In the genomic region with DNA sequence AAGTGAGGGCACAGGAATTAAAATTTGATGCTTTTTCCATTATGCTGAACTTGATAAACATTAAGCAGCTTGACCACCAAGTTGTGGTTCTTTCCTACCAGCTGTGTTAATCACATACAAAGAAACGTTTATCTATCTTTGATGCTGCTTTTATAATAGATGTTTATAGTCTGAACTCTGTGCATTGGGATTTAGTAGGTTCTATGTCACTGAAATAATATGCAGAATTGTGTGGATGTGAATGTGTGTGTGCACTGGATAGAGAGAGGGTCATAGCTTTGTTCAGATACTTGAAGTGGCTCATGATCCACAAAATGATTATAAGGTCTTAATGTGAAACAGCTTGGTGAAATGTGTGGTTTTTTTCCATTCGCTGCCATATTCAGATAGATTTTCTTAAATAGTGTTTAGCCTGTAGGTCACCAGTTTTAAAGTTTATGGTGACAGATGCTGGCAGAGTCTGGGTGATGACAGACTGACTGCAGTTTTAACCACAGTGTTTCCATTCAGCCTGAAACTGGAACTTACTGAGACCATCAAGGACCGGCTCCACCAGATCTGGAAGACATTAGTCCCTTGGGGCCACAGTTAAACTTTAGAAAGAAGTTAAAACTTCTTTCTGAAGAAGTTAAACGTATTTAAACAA, we compare ENCODE assay signal across 11 cellular contexts. TPM values are rescaled to one million over a fixed set of nuclear protein-coding genes. Genes with fewer than 3 reads are reported as not detected.
DNase-seq lines count a peak whose midpoint lies in the region; ATAC-seq, FAIRE-seq and TF ChIP-seq lines count a peak whose summit lies in the region.
"Had no signal": no experiment of that assay in that cellular context is flagged by ENCODE, and none has a peak within 500 bp of the region (broad histone marks: within the 10 kb centered on the region; RNA-seq: fewer than 3 reads in every experiment).

No MANE protein-coding gene starts in this region.

- H3K9ac ChIP-seq in GM12878 (ENCODE audit: control insufficient read depth, insufficient read depth, low read length): no peak overlapping the region

- CTCF ChIA-PET in GM12878 (lab: Yijun Ruan, JAX): interaction anchor here (0.9 to 1.4 kb wide), 5 partner anchors 9 to 82 kb away, joined by 3 to 10 read pairs (median 3); no protein-coding TSS in a partner anchor

- RAD21 ChIA-PET in GM12878 (lab: Charles Lee; ENCODE audit: unreplicated experiment): interaction anchor here (0.6 to 1.2 kb wide), 6 partner anchors 9 to 70 kb away, joined by 3 to 9 read pairs (median 4); no protein-coding TSS in a partner anchor

- TF ChIP-seq POLR2A in GM12878 (IDR thresholded peaks at IDR 0.05; ENCODE audit: low read depth, low read length): no peak

- peak; percentile 74 for FAIRE-seq in GM12878 (lab: Jason Lieb, UNC)
- FAIRE-seq: astrocyte had no signal

- no peaks in the 10 kb centered on the region for H3K27me3 ChIP-seq in GM12878 (replicated peaks in 1 of 2; ENCODE audit: control insufficient read depth in 2 of 2, insufficient read depth in 2 of 2, low read length in 1 of 2)
- H3K27me3 ChIP-seq in tibial artery: no peaks in the 10 kb centered on the region
- no peaks in the 10 kb centered on the region for H3K27me3 ChIP-seq in WERI-Rb-1 (ENCODE audit: insufficient read depth, low read depth, severe bottlenecking)

- POLR2A ChIA-PET in GM12878 (lab: Charles Lee): interaction anchor here (0.6 to 1.7 kb wide), 5 partner anchors 9 to 101 kb away, joined by 3 to 10 read pairs (median 4); partner anchors contain the start of gene DNAJC16

- H3K4me1 ChIP-seq in GM12878 (ENCODE audit: control insufficient read depth, insufficient read depth, low read length): peaks cover 16% of the 10 kb centered on the region
- H3K4me1 ChIP-seq in tibial artery: peaks cover 0 to 7% (median under 1%) of the 10 kb centered on the region in 4 donors

- in situ Hi-C loops in GM12878 (cut with MboI): no loop called here

- no peak; a peak in 1 of 4 replicates for TF ChIP-seq EP300 in GM12878 (IDR thresholded peaks at IDR 0.05; ENCODE audit: borderline replicate concordance in 1 of 2, control insufficient read depth in 1 of 2, low read depth in 2 of 2, low read length in 2 of 2)

- H4K20me1 ChIP-seq in GM12878 (ENCODE audit: control insufficient read depth, insufficient read depth): no peaks in the 10 kb centered on the region; the same call in 1 of the 2 replicates

- SMC1A ChIA-PET in GM12878 (lab: Charles Lee; ENCODE audit: uncharacterized antibody, unreplicated experiment): interaction anchor here (0.9 to 1.7 kb wide), 11 partner anchors 9 to 100 kb away, joined by 3 to 20 read pairs (median 7); partner anchors contain the start of gene DNAJC16

- TF ChIP-seq RAD21 in GM12878 (IDR thresholded peaks at IDR 0.05; ENCODE audit: insufficient read depth, low read depth, low read length): no peak

- TF ChIP-seq CTCF in 22Rv1 (IDR thresholded peaks at IDR 0.05) (no peak), GM12878 (IDR thresholded peaks at IDR 0.05 in 2 of 3, conservative IDR thresholded peaks at IDR 0.05 in 1 of 3; ENCODE audit: control insufficient read depth in 2 of 3, extremely low read depth in 1 of 3, insufficient read depth in 1 of 3, low read depth in 3 of 3, low read length in 3 of 3) (no peak), tibial artery (IDR thresholded peaks at IDR 0.05) (no peak), WERI-Rb-1 (IDR thresholded peaks at IDR 0.05; ENCODE audit: low read depth, low read length) (no peak)

- TSS peak; percentile 19 for BruUV-seq in GM12878 (replicated peaks; lab: Mats Ljungman, UMichigan)

- H3K4me3 ChIP-seq in GM12878 (no peak overlapping the region), tibial artery (no peak overlapping the region), WERI-Rb-1 (ENCODE audit: low read depth, low read length) (no peak overlapping the region)

- intact Hi-C loops in GM12878 (cut with micrococcal nuclease; ENCODE audit: unreplicated experiment): no loop called here
- intact Hi-C loops in tibial artery (cut with DNase I; ENCODE audit: low total_unique reads): no loop called here

- 0% methylated on average over 4 of the region's 4 CpGs for WGBS in GM12878 (ENCODE audit: insufficient coverage, insufficient replicate concordance, low lambda C conversion rate, missing lambda C conversion rate)

- H3K79me2 ChIP-seq in GM12878 (ENCODE audit: control insufficient read depth, insufficient read depth, low read length): peaks cover 34% of the 10 kb centered on the region

- H3K4me2 ChIP-seq in GM12878 (ENCODE audit: control insufficient read depth, insufficient read depth): peak overlapping the region; percentile 28; the same call in 1 of the 2 replicates

- ATAC-seq in HG03108 (IDR thresholded peaks at IDR 0.05; ENCODE audit: unreplicated experiment) (peak; percentile 93), GM12878 (peak; percentile 96), GM19023 (IDR thresholded peaks at IDR 0.05; ENCODE audit: unreplicated experiment) (no peak)

- H3K36me3 ChIP-seq in GM12878 (ENCODE audit: control insufficient read depth in 2 of 2, insufficient read depth in 2 of 2, low read length in 1 of 2) (peaks cover 6 to 8% of the 10 kb centered on the region in 2 experiments; a peak in 3 of 4 replicates), tibial artery (peaks cover 15 to 34% (median 23%) of the 10 kb centered on the region in 3 donors), WERI-Rb-1 (peaks cover 57% of the 10 kb centered on the region)

- no peak overlapping the region for H2AFZ ChIP-seq in GM12878 (ENCODE audit: control insufficient read depth, low read depth, low read length)

- H3K27ac ChIP-seq in 22Rv1: 0 out of 2 replicates have a peak overlapping the region, but pooled peaks have one; percentile 22
- peak overlapping the region; percentile 8; the same call in 1 of the 2 replicates for H3K27ac ChIP-seq in GM12878 (ENCODE audit: control insufficient read depth, insufficient read depth)
- H3K27ac ChIP-seq in tibial artery: no peak overlapping the region
- H3K27ac ChIP-seq in WERI-Rb-1: no peak overlapping the region; the same call in 1 of the 2 replicates

- H3K9me3 ChIP-seq in GM12878 (replicated peaks; ENCODE audit: control insufficient read depth, insufficient read depth, low read length): no peaks in the 10 kb centered on the region
- no peaks in the 10 kb centered on the region for H3K9me3 ChIP-seq in tibial artery
- H3K9me3 ChIP-seq in WERI-Rb-1 (ENCODE audit: severe bottlenecking): no peaks in the 10 kb centered on the region

- DNase-seq in GM19238 (ENCODE audit: insufficient read length, low spot score) (peak; percentile 52), GM12878 (ENCODE audit: low read depth, low spot score) (peak; percentile 45), NOMO-1 (lab: John Stamatoyannopoulos, UW; ENCODE audit: unreplicated experiment in 2 of 2) (no peak), tibial artery (no peak), WERI-Rb-1 (no peak)
- DNase-seq: DMS153, NCI-H2081 had no signal

RNA-seq across cellular contexts. Expression of gene DDI2, which starts 10.2 kb away (rescaled TPM):
- total RNA-seq in GM12878 (2013; cell fraction: nucleolus; rRNA removed): 151 and 156 TPM in 2 replicates
- total RNA-seq in GM12878 (2014; rRNA removed) (24.1 TPM in 2 replicates), GM12878 (2014; rRNA removed; fragmentation: Illumina TruSeq; extraction: Trizol) (17.1 and 17.3 TPM in 2 replicates), GM12878 (2021) (29.1 and 33.1 TPM in 2 replicates)
- polyA plus RNA-seq in GM12878 (2011; ENCODE audit: low read depth): 6.8 TPM
- polyA plus RNA-seq in GM12878 (2011; rRNA removed) (10.8 TPM in 2 replicates), GM12878 (2014; fragmentation: Illumina TruSeq; extraction: Trizol) (22.0 and 23.0 TPM in 2 replicates), GM12878 (2014; fragmentation: Nextera tagmentation; extraction: Ambion mirVana) (1 to 10 TPM; 3.3 to 3.6 TPM), GM12878 (2014; rRNA removed) (11.6 and 12.3 TPM in 2 replicates), GM12878 (2016; fragmentation: Nextera tagmentation; extraction: Ambion mirVana) (10 to 100 TPM in 1 of 2 experiments, 1 to 10 TPM in 1; 7.1 to 10.1 TPM)
- 8.2 and 8.9 TPM in 2 replicates for polyA plus RNA-seq in GM12878 (2011; cell fraction: cytosol; rRNA removed)
- 15.8 and 24.9 TPM in 2 replicates for polyA plus RNA-seq in GM12878 (2011; cell fraction: nucleus; rRNA removed)
- polyA plus RNA-seq in GM12878 (2012): 8.3 and 9.0 TPM in 2 replicates
- polyA minus RNA-seq in GM12878 (2011; rRNA and poly(A)+ RNA removed): 30.9 and 42.4 TPM in 2 replicates
- 5.6 and 8.4 TPM in 2 replicates for polyA minus RNA-seq in GM12878 (2011; cell fraction: cytosol; rRNA and poly(A)+ RNA removed)
- polyA minus RNA-seq in GM12878 (2011; cell fraction: nucleus; rRNA and poly(A)+ RNA removed): 46.9 and 73.7 TPM in 2 replicates

RNA-seq across cellular contexts. Expression of gene AGMAT, which starts 42.6 kb away (rescaled TPM):
- 2.2 and 2.5 TPM in 2 replicates for total RNA-seq in GM12878 (2013; cell fraction: nucleolus; rRNA removed)
- total RNA-seq in GM12878 (2014; rRNA removed) (7.0 and 7.9 TPM in 2 replicates), GM12878 (2014; rRNA removed; fragmentation: Illumina TruSeq; extraction: Trizol) (5.0 and 5.3 TPM in 2 replicates), GM12878 (2021) (6.9 and 7.4 TPM in 2 replicates)
- 1.6 TPM for polyA plus RNA-seq in GM12878 (2011; ENCODE audit: low read depth)
- polyA plus RNA-seq in GM12878 (2011; rRNA removed) (1.4 and 1.5 TPM in 2 replicates), GM12878 (2014; fragmentation: Illumina TruSeq; extraction: Trizol) (3.5 and 4.7 TPM in 2 replicates), GM12878 (2014; fragmentation: Nextera tagmentation; extraction: Ambion mirVana) (1 to 10 TPM in 1 of 2 experiments, under 1 TPM in 1; 0.47 to 1.6 TPM), GM12878 (2014; rRNA removed) (5.7 and 6.0 TPM in 2 replicates), GM12878 (2016; fragmentation: Nextera tagmentation; extraction: Ambion mirVana) (1 to 10 TPM; 3.6 to 4.7 TPM)
- 1.5 TPM in 2 replicates for polyA plus RNA-seq in GM12878 (2011; cell fraction: cytosol; rRNA removed)
- 0.45 and 0.57 TPM in 2 replicates for polyA plus RNA-seq in GM12878 (2011; cell fraction: nucleus; rRNA removed)
- polyA plus RNA-seq in GM12878 (2012): 2.0 and 2.3 TPM in 2 replicates
- polyA minus RNA-seq in GM12878 (2011; rRNA and poly(A)+ RNA removed): 1.2 and 1.3 TPM in 2 replicates
- 1.5 and 1.7 TPM in 2 replicates for polyA minus RNA-seq in GM12878 (2011; cell fraction: cytosol; rRNA and poly(A)+ RNA removed)
- 0.24 and 0.38 TPM in 2 replicates for polyA minus RNA-seq in GM12878 (2011; cell fraction: nucleus; rRNA and poly(A)+ RNA removed)

RNA-seq across cellular contexts. Expression of gene PLEKHM2, which starts 56.7 kb away (rescaled TPM):
- 27.6 and 32.4 TPM in 2 replicates for total RNA-seq in GM12878 (2013; cell fraction: nucleolus; rRNA removed)
- 20.9 and 25.8 TPM in 2 replicates for total RNA-seq in GM12878 (2014; rRNA removed)
- 14.0 and 18.3 TPM in 2 replicates for total RNA-seq in GM12878 (2014; rRNA removed; fragmentation: Illumina TruSeq; extraction: Trizol)
- total RNA-seq in GM12878 (2021): 48.9 and 55.2 TPM in 2 replicates
- polyA plus RNA-seq in GM12878 (2011; ENCODE audit: low read depth): 12.7 TPM
- polyA plus RNA-seq in GM12878 (2011; rRNA removed): 15.9 and 41.0 TPM in 2 replicates
- 41.6 and 44.7 TPM in 2 replicates for polyA plus RNA-seq in GM12878 (2011; cell fraction: cytosol; rRNA removed)
- 104 and 109 TPM in 2 replicates for polyA plus RNA-seq in GM12878 (2011; cell fraction: nucleus; rRNA removed)
- 28.8 and 32.5 TPM in 2 replicates for polyA plus RNA-seq in GM12878 (2012)
- polyA plus RNA-seq in GM12878 (2014; fragmentation: Illumina TruSeq; extraction: Trizol): 7.4 and 20.2 TPM in 2 replicates
- polyA plus RNA-seq in GM12878 (2014; fragmentation: Nextera tagmentation; extraction: Ambion mirVana): under 1 TPM; 0.37 to 0.53 TPM
- polyA plus RNA-seq in GM12878 (2014; rRNA removed): 38.6 and 47.2 TPM in 2 replicates
- polyA plus RNA-seq in GM12878 (2016; fragmentation: Nextera tagmentation; extraction: Ambion mirVana): 1 to 10 TPM; 6.8 to 7.9 TPM
- 21.9 and 39.1 TPM in 2 replicates for polyA minus RNA-seq in GM12878 (2011; rRNA and poly(A)+ RNA removed)
- 22.9 and 24.8 TPM in 2 replicates for polyA minus RNA-seq in GM12878 (2011; cell fraction: cytosol; rRNA and poly(A)+ RNA removed)
- polyA minus RNA-seq in GM12878 (2011; cell fraction: nucleus; rRNA and poly(A)+ RNA removed): 12.6 and 18.6 TPM in 2 replicates

Comparison
In these comparisons a context has a peak if more than half of its experiments do, and no peak if none do; other contexts are left out.
1. H3K27ac ChIP-seq: peak in 22Rv1 (single experiment) and GM12878 (single experiment); none in tibial artery (0 of 2) and WERI-Rb-1 (single experiment).
2. DNase-seq: peak in GM19238 (single experiment) and GM12878 (single experiment); none in NOMO-1 (0 of 2), tibial artery (0 of 2) and WERI-Rb-1 (single experiment).